Comparison of ENCODE assay signal across 2 cellular contexts in the genomic region with DNA sequence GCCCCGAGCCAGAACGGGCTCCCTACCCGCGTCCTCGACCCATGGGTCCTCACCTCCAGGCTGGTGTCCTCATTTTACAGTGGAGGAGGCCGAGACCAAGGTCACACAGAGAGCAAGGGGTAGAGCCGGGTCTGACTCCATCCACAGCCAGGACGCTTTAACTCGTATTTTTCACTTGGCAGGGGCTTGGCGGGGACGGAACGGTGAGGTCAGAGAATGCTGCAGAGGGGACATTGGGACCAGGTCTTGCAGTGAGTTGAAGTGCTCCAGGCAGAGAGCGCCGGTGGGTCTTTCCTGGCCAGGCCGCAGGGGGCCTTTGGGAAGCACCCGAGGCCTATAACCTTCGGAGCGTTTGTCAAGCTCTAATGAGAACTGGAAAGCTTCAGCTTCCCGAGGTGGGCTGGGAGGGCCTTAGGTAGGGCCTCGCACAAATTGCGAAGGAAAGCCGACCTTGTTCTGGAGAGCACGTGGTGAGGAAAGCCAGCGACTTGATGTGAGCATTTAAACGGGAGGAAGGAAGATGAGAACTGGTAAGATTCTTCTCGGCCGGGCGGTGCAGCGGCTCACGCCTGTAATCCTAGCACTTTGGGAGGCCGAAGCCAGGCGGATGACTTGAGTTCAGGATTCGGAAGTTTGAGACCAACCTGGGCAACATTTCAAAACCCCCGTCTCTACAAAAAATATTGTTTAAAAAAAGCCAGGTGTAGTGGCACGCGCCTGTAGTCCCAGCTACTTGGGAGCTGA.
TF ChIP-seq lines count a peak whose summit lies in the region.

No MANE protein-coding gene starts in this region.

TF ChIP-seq in GM12878, 131 proteins besides CTCF, POLR2A, EP300 and RAD21 (continues in another document):
- TF ChIP-seq HDGF (IDR thresholded peaks at IDR 0.05), result 0 out of 2 replicates have a peak, but pooled peaks have one; percentile 13
- TF ChIP-seq, protein P1, sequence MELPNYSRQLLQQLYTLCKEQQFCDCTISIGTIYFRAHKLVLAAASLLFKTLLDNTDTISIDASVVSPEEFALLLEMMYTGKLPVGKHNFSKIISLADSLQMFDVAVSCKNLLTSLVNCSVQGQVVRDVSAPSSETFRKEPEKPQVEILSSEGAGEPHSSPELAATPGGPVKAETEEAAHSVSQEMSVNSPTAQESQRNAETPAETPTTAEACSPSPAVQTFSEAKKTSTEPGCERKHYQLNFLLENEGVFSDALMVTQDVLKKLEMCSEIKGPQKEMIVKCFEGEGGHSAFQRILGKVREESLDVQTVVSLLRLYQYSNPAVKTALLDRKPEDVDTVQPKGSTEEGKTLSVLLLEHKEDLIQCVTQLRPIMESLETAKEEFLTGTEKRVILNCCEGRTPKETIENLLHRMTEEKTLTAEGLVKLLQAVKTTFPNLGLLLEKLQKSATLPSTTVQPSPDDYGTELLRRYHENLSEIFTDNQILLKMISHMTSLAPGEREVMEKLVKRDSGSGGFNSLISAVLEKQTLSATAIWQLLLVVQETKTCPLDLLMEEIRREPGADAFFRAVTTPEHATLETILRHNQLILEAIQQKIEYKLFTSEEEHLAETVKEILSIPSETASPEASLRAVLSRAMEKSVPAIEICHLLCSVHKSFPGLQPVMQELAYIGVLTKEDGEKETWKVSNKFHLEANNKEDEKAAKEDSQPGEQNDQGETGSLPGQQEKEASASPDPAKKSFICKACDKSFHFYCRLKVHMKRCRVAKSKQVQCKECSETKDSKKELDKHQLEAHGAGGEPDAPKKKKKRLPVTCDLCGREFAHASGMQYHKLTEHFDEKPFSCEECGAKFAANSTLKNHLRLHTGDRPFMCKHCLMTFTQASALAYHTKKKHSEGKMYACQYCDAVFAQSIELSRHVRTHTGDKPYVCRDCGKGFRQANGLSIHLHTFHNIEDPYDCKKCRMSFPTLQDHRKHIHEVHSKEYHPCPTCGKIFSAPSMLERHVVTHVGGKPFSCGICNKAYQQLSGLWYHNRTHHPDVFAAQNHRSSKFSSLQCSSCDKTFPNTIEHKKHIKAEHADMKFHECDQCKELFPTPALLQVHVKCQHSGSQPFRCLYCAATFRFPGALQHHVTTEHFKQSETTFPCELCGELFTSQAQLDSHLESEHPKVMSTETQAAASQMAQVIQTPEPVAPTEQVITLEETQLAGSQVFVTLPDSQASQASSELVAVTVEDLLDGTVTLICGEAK (IDR thresholded peaks at IDR 0.05; ENCODE audit: borderline replicate concordance), result 0 out of 2 replicates have a peak, but pooled peaks have one; percentile 31
- TF ChIP-seq GATAD2B (conservative IDR thresholded peaks at IDR 0.05; ENCODE audit: low read depth), result no peak
- TF ChIP-seq, protein P2, sequence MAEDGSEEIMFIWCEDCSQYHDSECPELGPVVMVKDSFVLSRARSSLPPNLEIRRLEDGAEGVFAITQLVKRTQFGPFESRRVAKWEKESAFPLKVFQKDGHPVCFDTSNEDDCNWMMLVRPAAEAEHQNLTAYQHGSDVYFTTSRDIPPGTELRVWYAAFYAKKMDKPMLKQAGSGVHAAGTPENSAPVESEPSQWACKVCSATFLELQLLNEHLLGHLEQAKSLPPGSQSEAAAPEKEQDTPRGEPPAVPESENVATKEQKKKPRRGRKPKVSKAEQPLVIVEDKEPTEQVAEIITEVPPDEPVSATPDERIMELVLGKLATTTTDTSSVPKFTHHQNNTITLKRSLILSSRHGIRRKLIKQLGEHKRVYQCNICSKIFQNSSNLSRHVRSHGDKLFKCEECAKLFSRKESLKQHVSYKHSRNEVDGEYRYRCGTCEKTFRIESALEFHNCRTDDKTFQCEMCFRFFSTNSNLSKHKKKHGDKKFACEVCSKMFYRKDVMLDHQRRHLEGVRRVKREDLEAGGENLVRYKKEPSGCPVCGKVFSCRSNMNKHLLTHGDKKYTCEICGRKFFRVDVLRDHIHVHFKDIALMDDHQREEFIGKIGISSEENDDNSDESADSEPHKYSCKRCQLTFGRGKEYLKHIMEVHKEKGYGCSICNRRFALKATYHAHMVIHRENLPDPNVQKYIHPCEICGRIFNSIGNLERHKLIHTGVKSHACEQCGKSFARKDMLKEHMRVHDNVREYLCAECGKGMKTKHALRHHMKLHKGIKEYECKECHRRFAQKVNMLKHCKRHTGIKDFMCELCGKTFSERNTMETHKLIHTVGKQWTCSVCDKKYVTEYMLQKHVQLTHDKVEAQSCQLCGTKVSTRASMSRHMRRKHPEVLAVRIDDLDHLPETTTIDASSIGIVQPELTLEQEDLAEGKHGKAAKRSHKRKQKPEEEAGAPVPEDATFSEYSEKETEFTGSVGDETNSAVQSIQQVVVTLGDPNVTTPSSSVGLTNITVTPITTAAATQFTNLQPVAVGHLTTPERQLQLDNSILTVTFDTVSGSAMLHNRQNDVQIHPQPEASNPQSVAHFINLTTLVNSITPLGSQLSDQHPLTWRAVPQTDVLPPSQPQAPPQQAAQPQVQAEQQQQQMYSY (CRISPR knock-in tag; IDR thresholded peaks at IDR 0.05), result no peak
- no peak for TF ChIP-seq POLR2AphosphoS5 (IDR thresholded peaks at IDR 0.05; ENCODE audit: low read length)
- no peak for TF ChIP-seq NBN (IDR thresholded peaks at IDR 0.05)
- TF ChIP-seq, protein P3, sequence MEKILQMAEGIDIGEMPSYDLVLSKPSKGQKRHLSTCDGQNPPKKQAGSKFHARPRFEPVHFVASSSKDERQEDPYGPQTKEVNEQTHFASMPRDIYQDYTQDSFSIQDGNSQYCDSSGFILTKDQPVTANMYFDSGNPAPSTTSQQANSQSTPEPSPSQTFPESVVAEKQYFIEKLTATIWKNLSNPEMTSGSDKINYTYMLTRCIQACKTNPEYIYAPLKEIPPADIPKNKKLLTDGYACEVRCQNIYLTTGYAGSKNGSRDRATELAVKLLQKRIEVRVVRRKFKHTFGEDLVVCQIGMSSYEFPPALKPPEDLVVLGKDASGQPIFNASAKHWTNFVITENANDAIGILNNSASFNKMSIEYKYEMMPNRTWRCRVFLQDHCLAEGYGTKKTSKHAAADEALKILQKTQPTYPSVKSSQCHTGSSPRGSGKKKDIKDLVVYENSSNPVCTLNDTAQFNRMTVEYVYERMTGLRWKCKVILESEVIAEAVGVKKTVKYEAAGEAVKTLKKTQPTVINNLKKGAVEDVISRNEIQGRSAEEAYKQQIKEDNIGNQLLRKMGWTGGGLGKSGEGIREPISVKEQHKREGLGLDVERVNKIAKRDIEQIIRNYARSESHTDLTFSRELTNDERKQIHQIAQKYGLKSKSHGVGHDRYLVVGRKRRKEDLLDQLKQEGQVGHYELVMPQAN (conservative IDR thresholded peaks at IDR 0.05), result no peak
- TF ChIP-seq HDAC6 (IDR thresholded peaks at IDR 0.05; ENCODE audit: unreplicated experiment), result no peak
- no peak for TF ChIP-seq SIX5 (IDR thresholded peaks at IDR 0.05; ENCODE audit: low read depth, low read length, severe bottlenecking)
- TF ChIP-seq, protein P4, sequence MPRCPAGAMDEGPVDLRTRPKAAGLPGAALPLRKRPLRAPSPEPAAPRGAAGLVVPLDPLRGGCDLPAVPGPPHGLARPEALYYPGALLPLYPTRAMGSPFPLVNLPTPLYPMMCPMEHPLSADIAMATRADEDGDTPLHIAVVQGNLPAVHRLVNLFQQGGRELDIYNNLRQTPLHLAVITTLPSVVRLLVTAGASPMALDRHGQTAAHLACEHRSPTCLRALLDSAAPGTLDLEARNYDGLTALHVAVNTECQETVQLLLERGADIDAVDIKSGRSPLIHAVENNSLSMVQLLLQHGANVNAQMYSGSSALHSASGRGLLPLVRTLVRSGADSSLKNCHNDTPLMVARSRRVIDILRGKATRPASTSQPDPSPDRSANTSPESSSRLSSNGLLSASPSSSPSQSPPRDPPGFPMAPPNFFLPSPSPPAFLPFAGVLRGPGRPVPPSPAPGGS (IDR thresholded peaks at IDR 0.05; ENCODE audit: borderline replicate concordance, insufficient read depth, low read depth, low read length, poor library complexity, severe bottlenecking), result no peak
- no peak for TF ChIP-seq JUND (IDR thresholded peaks at IDR 0.05; ENCODE audit: low read depth, low read length)
- no peak for TF ChIP-seq RFX5 (IDR thresholded peaks at IDR 0.05; ENCODE audit: low read depth, low read length)
- TF ChIP-seq ZNF217 (IDR thresholded peaks at IDR 0.05), result no peak
- no peak for TF ChIP-seq YBX1 (IDR thresholded peaks at IDR 0.05)

TF ChIP-seq in liver, 16 proteins besides CTCF, POLR2A, EP300 and RAD21:
- TF ChIP-seq EGR1 (IDR thresholded peaks at IDR 0.05; ENCODE audit: low read depth in 2 of 2) (no peak), HNF4G (IDR thresholded peaks at IDR 0.05) (no peak), NR2F2 (IDR thresholded peaks at IDR 0.05) (no peak), HNF4A (conservative IDR thresholded peaks at IDR 0.05) (no peak), TAF1 (conservative IDR thresholded peaks at IDR 0.05) (no peak), FOXA1 (IDR thresholded peaks at IDR 0.05) (no peak), YY1 (IDR thresholded peaks at IDR 0.05) (no peak), RXRA (IDR thresholded peaks at IDR 0.05) (no peak), JUND (IDR thresholded peaks at IDR 0.05) (no peak), SP1 (IDR thresholded peaks at IDR 0.05) (no peak), GABPA (IDR thresholded peaks at IDR 0.05 in 1 of 2, conservative IDR thresholded peaks at IDR 0.05 in 1 of 2) (no peak), FOXA2 (IDR thresholded peaks at IDR 0.05) (no peak)
- TF ChIP-seq, protein P5, sequence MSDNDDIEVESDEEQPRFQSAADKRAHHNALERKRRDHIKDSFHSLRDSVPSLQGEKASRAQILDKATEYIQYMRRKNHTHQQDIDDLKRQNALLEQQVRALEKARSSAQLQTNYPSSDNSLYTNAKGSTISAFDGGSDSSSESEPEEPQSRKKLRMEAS (IDR thresholded peaks at IDR 0.05), result no peak
- TF ChIP-seq, protein P6, sequence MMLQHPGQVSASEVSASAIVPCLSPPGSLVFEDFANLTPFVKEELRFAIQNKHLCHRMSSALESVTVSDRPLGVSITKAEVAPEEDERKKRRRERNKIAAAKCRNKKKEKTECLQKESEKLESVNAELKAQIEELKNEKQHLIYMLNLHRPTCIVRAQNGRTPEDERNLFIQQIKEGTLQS (IDR thresholded peaks at IDR 0.05), result no peak
- TF ChIP-seq, protein P7, sequence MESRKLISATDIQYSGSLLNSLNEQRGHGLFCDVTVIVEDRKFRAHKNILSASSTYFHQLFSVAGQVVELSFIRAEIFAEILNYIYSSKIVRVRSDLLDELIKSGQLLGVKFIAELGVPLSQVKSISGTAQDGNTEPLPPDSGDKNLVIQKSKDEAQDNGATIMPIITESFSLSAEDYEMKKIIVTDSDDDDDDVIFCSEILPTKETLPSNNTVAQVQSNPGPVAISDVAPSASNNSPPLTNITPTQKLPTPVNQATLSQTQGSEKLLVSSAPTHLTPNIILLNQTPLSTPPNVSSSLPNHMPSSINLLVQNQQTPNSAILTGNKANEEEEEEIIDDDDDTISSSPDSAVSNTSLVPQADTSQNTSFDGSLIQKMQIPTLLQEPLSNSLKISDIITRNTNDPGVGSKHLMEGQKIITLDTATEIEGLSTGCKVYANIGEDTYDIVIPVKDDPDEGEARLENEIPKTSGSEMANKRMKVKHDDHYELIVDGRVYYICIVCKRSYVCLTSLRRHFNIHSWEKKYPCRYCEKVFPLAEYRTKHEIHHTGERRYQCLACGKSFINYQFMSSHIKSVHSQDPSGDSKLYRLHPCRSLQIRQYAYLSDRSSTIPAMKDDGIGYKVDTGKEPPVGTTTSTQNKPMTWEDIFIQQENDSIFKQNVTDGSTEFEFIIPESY (IDR thresholded peaks at IDR 0.05), result no peak
- TF ChIP-seq, protein P8, sequence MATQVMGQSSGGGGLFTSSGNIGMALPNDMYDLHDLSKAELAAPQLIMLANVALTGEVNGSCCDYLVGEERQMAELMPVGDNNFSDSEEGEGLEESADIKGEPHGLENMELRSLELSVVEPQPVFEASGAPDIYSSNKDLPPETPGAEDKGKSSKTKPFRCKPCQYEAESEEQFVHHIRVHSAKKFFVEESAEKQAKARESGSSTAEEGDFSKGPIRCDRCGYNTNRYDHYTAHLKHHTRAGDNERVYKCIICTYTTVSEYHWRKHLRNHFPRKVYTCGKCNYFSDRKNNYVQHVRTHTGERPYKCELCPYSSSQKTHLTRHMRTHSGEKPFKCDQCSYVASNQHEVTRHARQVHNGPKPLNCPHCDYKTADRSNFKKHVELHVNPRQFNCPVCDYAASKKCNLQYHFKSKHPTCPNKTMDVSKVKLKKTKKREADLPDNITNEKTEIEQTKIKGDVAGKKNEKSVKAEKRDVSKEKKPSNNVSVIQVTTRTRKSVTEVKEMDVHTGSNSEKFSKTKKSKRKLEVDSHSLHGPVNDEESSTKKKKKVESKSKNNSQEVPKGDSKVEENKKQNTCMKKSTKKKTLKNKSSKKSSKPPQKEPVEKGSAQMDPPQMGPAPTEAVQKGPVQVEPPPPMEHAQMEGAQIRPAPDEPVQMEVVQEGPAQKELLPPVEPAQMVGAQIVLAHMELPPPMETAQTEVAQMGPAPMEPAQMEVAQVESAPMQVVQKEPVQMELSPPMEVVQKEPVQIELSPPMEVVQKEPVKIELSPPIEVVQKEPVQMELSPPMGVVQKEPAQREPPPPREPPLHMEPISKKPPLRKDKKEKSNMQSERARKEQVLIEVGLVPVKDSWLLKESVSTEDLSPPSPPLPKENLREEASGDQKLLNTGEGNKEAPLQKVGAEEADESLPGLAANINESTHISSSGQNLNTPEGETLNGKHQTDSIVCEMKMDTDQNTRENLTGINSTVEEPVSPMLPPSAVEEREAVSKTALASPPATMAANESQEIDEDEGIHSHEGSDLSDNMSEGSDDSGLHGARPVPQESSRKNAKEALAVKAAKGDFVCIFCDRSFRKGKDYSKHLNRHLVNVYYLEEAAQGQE (IDR thresholded peaks at IDR 0.05), result no peak
